Comparison of ENCODE assay signal across 32 cellular contexts in genomic region chr2:175158894-175159293, GRCh38.
"Had no signal": no experiment of that assay in that cellular context is flagged by ENCODE, and none has a peak within 500 bp of the region (broad histone marks: within the 10 kb centered on the region; RNA-seq: fewer than 3 reads in every experiment).

No MANE protein-coding gene starts in this region.

- H3K4me3 ChIP-seq: body of pancreas, breast epithelium had no signal

- ATAC-seq: activated CD4-positive, alpha-beta T cell treated with anti-CD3 and anti-CD28 coated beads for 36 hours; activated CD8-positive, alpha-beta memory T cell treated with anti-CD3 and anti-CD28 coated beads, Interleukin-2, amount 10 ng/mL, durations not matched to agents 7 days and 5 days; activated CD8-positive, alpha-beta T cell treated with anti-CD3 and anti-CD28 coated beads, Interleukin-2, amount 10 ng/mL, durations not matched to agents 7 days and 5 days; activated naive CD8-positive, alpha-beta T cell treated with anti-CD3 and anti-CD28 coated beads, Interleukin-2, amount 50 U/mL, for 24 hours; body of pancreas had no signal

- H3K4me1 ChIP-seq: body of pancreas, breast epithelium had no signal

- H3K27me3 ChIP-seq: body of pancreas, brain microvascular endothelial cell, breast epithelium had no signal

- FAIRE-seq: astrocyte, TTC549 had no signal

- H3K27ac ChIP-seq: body of pancreas, brain microvascular endothelial cell, breast epithelium, VCaP had no signal

- H3K9me3 ChIP-seq: body of pancreas, breast epithelium had no signal

- H3K36me3 ChIP-seq: brain microvascular endothelial cell, breast epithelium had no signal

- DNase-seq: activated B cell treated with CpG ODN at 0.5 μM for 24 hours; activated CD4-positive, alpha-beta memory T cell treated with anti-CD3 and anti-CD28 coated beads, Interleukin-2, amount 10 ng/mL, durations not matched to agents 7 days and 5 days; activated CD4-positive, alpha-beta T cell treated with anti-CD3 and anti-CD28 coated beads for 1 hour; activated CD4-positive, alpha-beta T cell treated with anti-CD3 and anti-CD28 coated beads for 36 hours; activated CD4-positive, alpha-beta T cell treated with anti-CD3 and anti-CD28 coated beads for 48 hours; activated CD4-positive, alpha-beta T cell treated with anti-CD3 and anti-CD28 coated beads, Interleukin-2, amount 10 ng/mL, durations not matched to agents 7 days and 5 days; activated CD4-positive, alpha-beta T cell treated with anti-CD3 and anti-CD28 coated beads, Interleukin-2, amount 50 U/mL, for 48 hours; activated CD8-positive, alpha-beta memory T cell treated with anti-CD3 and anti-CD28 coated beads for 24 hours; activated CD8-positive, alpha-beta memory T cell treated with anti-CD3 and anti-CD28 coated beads, Interleukin-2, amount 10 ng/mL, durations not matched to agents 7 days and 5 days; activated CD8-positive, alpha-beta memory T cell treated with anti-CD3 and anti-CD28 coated beads, Interleukin-2, amount 50 U/mL, for 48 hours; activated CD8-positive, alpha-beta T cell treated with anti-CD3 and anti-CD28 coated beads, Interleukin-2, amount 10 ng/mL, durations not matched to agents 7 days and 5 days; activated effector memory CD4-positive, alpha-beta T cell treated with Interleukin-2 at 50 U/mL for 16 hours; activated gamma-delta T cell; activated naive CD4-positive, alpha-beta T cell treated with anti-CD3 and anti-CD28 coated beads, Interleukin-2, amount 10 ng/mL, durations not matched to agents 7 days and 5 days; activated naive CD4-positive, alpha-beta T cell treated with Interleukin-2 at 50 U/mL for 16 hours; activated naive CD8-positive, alpha-beta T cell treated with anti-CD3 and anti-CD28 coated beads, Interleukin-2, amount 10 ng/mL, durations not matched to agents 7 days and 5 days; activated naive CD8-positive, alpha-beta T cell treated with anti-CD3 and anti-CD28 coated beads, Interleukin-2, amount 50 U/mL, for 24 hours; activated T-cell treated with anti-CD3 and anti-CD28 coated beads, Interleukin-2, amount 50 U/mL, for 24 hours; activated T-cell treated with anti-CD3 and anti-CD28 coated beads, Interleukin-2, amount 50 U/mL, for 48 hours; amniotic stem cell; aorta; body of pancreas; brain microvascular endothelial cell; caudate nucleus; cerebellar nuclear complex; T-helper 1 cell; T-helper 2 cell; T-helper 9 cell had no signal
